Comparison of ENCODE assay signal across 26 cellular contexts in the genomic region with DNA sequence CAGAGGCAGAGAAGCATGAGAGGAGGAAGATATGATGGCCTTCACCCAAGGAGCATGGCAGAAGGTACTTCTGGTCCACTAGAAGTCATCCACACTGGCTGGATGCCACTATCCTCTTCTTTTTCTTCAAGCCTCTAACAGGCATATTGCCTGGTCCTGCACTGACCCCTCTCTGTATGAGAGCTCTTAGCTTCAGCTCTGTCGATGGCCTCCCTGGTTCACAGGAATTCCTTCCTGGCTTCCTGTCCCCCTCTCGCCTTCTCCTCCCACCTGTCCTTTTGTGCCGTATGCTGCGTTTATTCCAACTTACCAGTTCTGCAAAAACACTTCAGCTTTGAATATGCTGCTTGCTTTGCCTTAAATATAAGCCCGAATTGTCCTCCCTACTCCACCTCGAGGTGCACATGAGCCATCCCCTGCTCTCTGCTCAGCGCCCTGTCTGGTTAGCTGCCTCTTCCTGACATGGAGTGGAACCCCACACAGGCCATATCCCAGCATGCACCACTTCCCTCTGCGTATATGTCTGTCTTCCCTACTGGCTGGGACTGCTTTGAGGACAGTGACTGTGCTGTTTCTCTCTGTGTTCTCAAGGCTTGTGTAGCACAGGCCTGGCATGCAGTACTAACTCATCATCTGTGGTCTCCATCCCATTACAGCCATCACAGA.
A peak's percentile ranks its signal among the peaks of the same experiment; 100 is the strongest.
DNase-seq lines count a peak whose midpoint lies in the region; ATAC-seq and TF ChIP-seq lines count a peak whose summit lies in the region.
"Had no signal": no experiment of that assay in that cellular context is flagged by ENCODE, and none has a peak within 500 bp of the region (broad histone marks: within the 10 kb centered on the region; RNA-seq: fewer than 3 reads in every experiment).

No MANE protein-coding gene starts in this region.

- H2AFZ ChIP-seq in OCI-LY7 (ENCODE audit: low read length) = peak overlapping the region; percentile 93; the same call in 1 of the 2 replicates

- TF ChIP-seq EP300 in esophagus muscularis mucosa (IDR thresholded peaks at IDR 0.05) = no peak

- H3K36me3 ChIP-seq in OCI-LY7 (ENCODE audit: insufficient read depth, low read length) (no peaks in the 10 kb centered on the region), esophagus muscularis mucosa (no peaks in the 10 kb centered on the region)
- H3K36me3 ChIP-seq in naive thymus-derived CD4-positive, alpha-beta T cell (ENCODE audit: control insufficient read depth in 2 of 3, insufficient read depth in 3 of 3, low read length in 3 of 3) = no peaks in the 10 kb centered on the region
- H3K36me3 ChIP-seq: uterus had no signal

- H3K4me1 Mint-ChIP-seq in stimulated activated effector memory CD8-positive, alpha-beta T cell treated with anti-CD3 and anti-CD28 coated beads, Interleukin-12 subunit alpha, Interleukin-12 subunit beta, amount 100 ng/mL, for 72 hours = peaks cover 10% of the 10 kb centered on the region
- H3K4me1 Mint-ChIP-seq in mesothelial cell of epicardium = no peaks in the 10 kb centered on the region
- H3K4me1 Mint-ChIP-seq in naive thymus-derived CD4-positive, alpha-beta T cell = peaks cover 6 to 23% (median 17%) of the 10 kb centered on the region in 7 donors

- no peaks in the 10 kb centered on the region for H3K9me3 ChIP-seq in OCI-LY7 (ENCODE audit: low read length)
- no peaks in the 10 kb centered on the region for H3K9me3 ChIP-seq in esophagus muscularis mucosa
- H3K9me3 ChIP-seq in naive thymus-derived CD4-positive, alpha-beta T cell (ENCODE audit: control insufficient read depth in 2 of 3, low read length in 3 of 3) = no peaks in the 10 kb centered on the region
- H3K9me3 ChIP-seq: psoas muscle, uterus had no signal

- H3K27ac Mint-ChIP-seq in stimulated activated effector memory CD8-positive, alpha-beta T cell treated with anti-CD3 and anti-CD28 coated beads, Interleukin-12 subunit alpha, Interleukin-12 subunit beta, amount 100 ng/mL, for 72 hours = no peak overlapping the region
- H3K27ac Mint-ChIP-seq in mesothelial cell of epicardium = no peak overlapping the region
- H3K27ac Mint-ChIP-seq in naive thymus-derived CD4-positive, alpha-beta T cell = no peak overlapping the region
- H3K27ac Mint-ChIP-seq: activated naive CD8-positive, alpha-beta T cell treated with anti-CD3 and anti-CD28 coated beads, Interleukin-2, amount 10 ng/mL, durations not matched to agents 7 days and 5 days; activated T-cell treated with anti-CD3 and anti-CD28 coated beads, Interleukin-2, amount 50 U/mL, for 72 hours; CD4-positive, alpha-beta T cell had no signal

- TF ChIP-seq POLR2A in esophagus muscularis mucosa (IDR thresholded peaks at IDR 0.05; ENCODE audit: low read depth) = no peak

- peak; percentile 22 for ATAC-seq in stimulated activated effector memory CD8-positive, alpha-beta T cell treated with anti-CD3 and anti-CD28 coated beads, Interleukin-12 subunit alpha, Interleukin-12 subunit beta, amount 100 ng/mL, for 72 hours
- ATAC-seq in naive thymus-derived CD4-positive, alpha-beta T cell = no peak
- ATAC-seq: activated CD4-positive, CD25-positive, alpha-beta regulatory T cell treated with anti-CD3 and anti-CD28 coated beads, Interleukin-2, amount 50 U/mL, for 24 hours; activated T-cell treated with anti-CD3 and anti-CD28 coated beads, Interleukin-2, amount 50 U/mL, for 72 hours; foreskin keratinocyte; psoas muscle had no signal

- 78% methylated on average over 8 of the region's 8 CpGs for WGBS in esophagus muscularis mucosa

- BruUV-seq in OCI-LY7 (replicated peaks; lab: Mats Ljungman, UMichigan) = no TSS peak

- no peaks in the 10 kb centered on the region for H3K9me3 Mint-ChIP-seq in stimulated activated effector memory CD8-positive, alpha-beta T cell treated with anti-CD3 and anti-CD28 coated beads, Interleukin-12 subunit alpha, Interleukin-12 subunit beta, amount 100 ng/mL, for 72 hours
- no peaks in the 10 kb centered on the region for H3K9me3 Mint-ChIP-seq in mesothelial cell of epicardium
- no peaks in the 10 kb centered on the region for H3K9me3 Mint-ChIP-seq in naive thymus-derived CD4-positive, alpha-beta T cell
- H3K9me3 Mint-ChIP-seq: activated naive CD8-positive, alpha-beta T cell treated with anti-CD3 and anti-CD28 coated beads, Interleukin-2, amount 10 ng/mL, durations not matched to agents 7 days and 5 days; activated T-cell treated with anti-CD3 and anti-CD28 coated beads, Interleukin-2, amount 50 U/mL, for 72 hours; CD4-positive, alpha-beta T cell had no signal

- no peak overlapping the region for H3K4me2 ChIP-seq in OCI-LY7 (ENCODE audit: low read length)
- H3K4me2 ChIP-seq: smooth muscle cell had no signal

- H3K4me3 ChIP-seq in OCI-LY7 (ENCODE audit: low read depth, low read length, poor library complexity, severe bottlenecking) (no peak overlapping the region), esophagus muscularis mucosa (no peak overlapping the region)
- H3K4me3 ChIP-seq in naive thymus-derived CD4-positive, alpha-beta T cell (ENCODE audit: low read length) = no peak overlapping the region
- H3K4me3 ChIP-seq: psoas muscle, smooth muscle cell, uterus had no signal

- no peaks in the 10 kb centered on the region for H3K79me2 ChIP-seq in OCI-LY7 (ENCODE audit: insufficient read depth, low read depth, low read length)

- peaks cover 42% of the 10 kb centered on the region for H3K4me1 ChIP-seq in OCI-LY7 (ENCODE audit: insufficient read depth, low read length, poor library complexity, severe bottlenecking)
- H3K4me1 ChIP-seq in esophagus muscularis mucosa = no peaks in the 10 kb centered on the region
- H3K4me1 ChIP-seq in naive thymus-derived CD4-positive, alpha-beta T cell (ENCODE audit: control insufficient read depth in 2 of 2, insufficient read depth in 2 of 2, low read length in 2 of 2) = no peaks in the 10 kb centered on the region
- H3K4me1 ChIP-seq: foreskin keratinocyte, psoas muscle, uterus had no signal

- no peak overlapping the region for H3K4me3 Mint-ChIP-seq in stimulated activated effector memory CD8-positive, alpha-beta T cell treated with anti-CD3 and anti-CD28 coated beads, Interleukin-12 subunit alpha, Interleukin-12 subunit beta, amount 100 ng/mL, for 72 hours
- H3K4me3 Mint-ChIP-seq in mesothelial cell of epicardium = no peak overlapping the region
- H3K4me3 Mint-ChIP-seq in naive thymus-derived CD4-positive, alpha-beta T cell = no peak overlapping the region
- H3K4me3 Mint-ChIP-seq: activated T-cell treated with anti-CD3 and anti-CD28 coated beads, Interleukin-2, amount 50 U/mL, for 72 hours; CD4-positive, alpha-beta T cell had no signal

- CTCF ChIA-PET in OCI-LY7 (lab: Charles Lee; ENCODE audit: unreplicated experiment) = no interaction called here
- CTCF ChIA-PET in naive thymus-derived CD4-positive, alpha-beta T cell (lab: Charles Lee) = no interaction called here

- H3K36me3 Mint-ChIP-seq in stimulated activated effector memory CD8-positive, alpha-beta T cell treated with anti-CD3 and anti-CD28 coated beads, Interleukin-12 subunit alpha, Interleukin-12 subunit beta, amount 100 ng/mL, for 72 hours = no peaks in the 10 kb centered on the region
- H3K36me3 Mint-ChIP-seq in mesothelial cell of epicardium = no peaks in the 10 kb centered on the region
- H3K36me3 Mint-ChIP-seq in naive thymus-derived CD4-positive, alpha-beta T cell = no peaks in the 10 kb centered on the region
- H3K36me3 Mint-ChIP-seq: activated naive CD8-positive, alpha-beta T cell treated with anti-CD3 and anti-CD28 coated beads, Interleukin-2, amount 10 ng/mL, durations not matched to agents 7 days and 5 days had no signal

- no peaks in the 10 kb centered on the region for H4K20me1 ChIP-seq in OCI-LY7 (ENCODE audit: insufficient read depth, low read length)

- no peak overlapping the region for H3K27ac ChIP-seq in OCI-LY7 (ENCODE audit: low read depth, low read length, poor library complexity, severe bottlenecking)
- H3K27ac ChIP-seq in esophagus muscularis mucosa (replicated peaks in 1 of 4) = no peak overlapping the region
- H3K27ac ChIP-seq in naive thymus-derived CD4-positive, alpha-beta T cell (ENCODE audit: low read depth, low read length) = no peak overlapping the region
- H3K27ac ChIP-seq: epithelial cell of prostate, foreskin keratinocyte, psoas muscle, uterus had no signal

- TF ChIP-seq CTCF in OCI-LY7 (conservative IDR thresholded peaks at IDR 0.05; ENCODE audit: low read length) = no peak
- TF ChIP-seq CTCF in esophagus muscularis mucosa (IDR thresholded peaks at IDR 0.05) = no peak
- TF ChIP-seq CTCF in mesothelial cell of epicardium (IDR thresholded peaks at IDR 0.05; ENCODE audit: unreplicated experiment) = no peak

- H3K27me3 Mint-ChIP-seq in mesothelial cell of epicardium (ENCODE audit: low read depth) = peaks cover 20% of the 10 kb centered on the region
- no peaks in the 10 kb centered on the region for H3K27me3 Mint-ChIP-seq in naive thymus-derived CD4-positive, alpha-beta T cell
- H3K27me3 Mint-ChIP-seq: CD4-positive, alpha-beta T cell had no signal

- H3K27me3 ChIP-seq in esophagus muscularis mucosa = no peaks in the 10 kb centered on the region
- H3K27me3 ChIP-seq in naive thymus-derived CD4-positive, alpha-beta T cell (ENCODE audit: control insufficient read depth in 2 of 2, insufficient read depth in 2 of 2, low read length in 2 of 2) = no peaks in the 10 kb centered on the region
- H3K27me3 ChIP-seq: foreskin keratinocyte, uterus had no signal

- DNase-seq in NCI-H524 (lab: John Stamatoyannopoulos, UW) (peak; percentile 25 to 68), NCI-H524 treated with DMSO at 0.1 percent for 48 hours (lab: John Stamatoyannopoulos, UW) (no peak), OCI-LY7 (ENCODE audit: low spot score) (no peak), esophagus muscularis mucosa (ENCODE audit: extremely low spot score) (peak; percentile 89), mesothelial cell of epicardium (ENCODE audit: low spot score in 2 of 2, unreplicated experiment in 2 of 2) (no peak), putamen (ENCODE audit: low spot score) (no peak)
- peak in 1 of 2 donors; percentile 35 for DNase-seq in stimulated activated effector memory CD8-positive, alpha-beta T cell treated with anti-CD3 and anti-CD28 coated beads, Interleukin-12 subunit alpha, Interleukin-12 subunit beta, amount 100 ng/mL, for 72 hours (ENCODE audit: low spot score in 2 of 2)
- DNase-seq in naive thymus-derived CD4-positive, alpha-beta T cell = no peak
- DNase-seq: activated naive CD8-positive, alpha-beta T cell treated with anti-CD3 and anti-CD28 coated beads, Interleukin-2, amount 10 ng/mL, durations not matched to agents 7 days and 5 days; activated T-cell treated with anti-CD3 and anti-CD28 coated beads, Interleukin-2, amount 50 U/mL, for 72 hours; CD4-positive, alpha-beta T cell; DMS53; foreskin keratinocyte; hypothalamus; Kasumi-1; kidney glomerular epithelial cell; NCI-H1048; NCI-H2107; NCI-H748 treated with DMSO at 0.1 percent for 48 hours; psoas muscle; stimulated activated CD4-positive, alpha-beta T cell treated with anti-CD3 and anti-CD28 coated beads, Interleukin-4, amount 100 ng/mL, for 4 hours; substantia nigra; uterus had no signal

- intact Hi-C loops in OCI-LY7 (cut with micrococcal nuclease; ENCODE audit: unreplicated experiment) (no loop called here), esophagus muscularis mucosa (cut with DNase I) (no loop called here)
- intact Hi-C loops in naive thymus-derived CD4-positive, alpha-beta T cell (cut with micrococcal nuclease) = no loop called here

- H3K9me2 ChIP-seq in OCI-LY7 (ENCODE audit: insufficient read depth, low read length) = no peaks in the 10 kb centered on the region

- POLR2A ChIA-PET in OCI-LY7 (lab: Charles Lee) = interaction anchor here (2.4 kb wide), 1 partner anchor 10 kb away, joined by 5 read pairs; no protein-coding TSS in a partner anchor
- POLR2A ChIA-PET in naive thymus-derived CD4-positive, alpha-beta T cell (lab: Charles Lee) = no interaction called here

Comparison
In these comparisons a context has a peak if more than half of its experiments do, and no peak if none do; other contexts are left out.
1. DNase-seq: peak in NCI-H524 (2 of 2) and esophagus muscularis mucosa (single experiment); none in NCI-H524 treated with DMSO at 0.1 percent for 48 hours (single experiment), OCI-LY7 (single experiment), mesothelial cell of epicardium (0 of 2), putamen (single experiment) and naive thymus-derived CD4-positive, alpha-beta T cell (0 of 9).